8 cellular contexts compared by ENCODE assay signal in the genomic region with DNA sequence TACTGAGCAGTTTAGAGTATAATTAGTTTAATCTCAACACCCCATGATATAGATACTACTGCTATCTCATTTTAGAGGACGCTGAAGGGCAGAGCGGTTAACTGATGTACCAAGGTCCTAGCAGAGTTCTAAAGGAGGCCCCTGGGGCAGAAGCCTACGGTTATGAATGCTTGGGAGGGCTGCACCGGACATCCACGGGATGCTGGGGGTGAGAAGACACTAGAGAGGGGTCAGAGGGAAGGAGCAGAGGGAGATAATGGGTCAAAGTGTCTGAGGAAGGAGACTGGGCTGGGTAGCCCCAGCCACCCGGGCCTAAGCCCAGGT. TPM values are rescaled to one million over a fixed set of nuclear protein-coding genes. Genes with fewer than 3 reads are reported as not detected.
A peak's percentile ranks its signal among the peaks of the same experiment; 100 is the strongest.
DNase-seq lines count a peak whose midpoint lies in the region; ATAC-seq, FAIRE-seq and TF ChIP-seq lines count a peak whose summit lies in the region.

No MANE protein-coding gene starts in this region.

- H3K9ac ChIP-seq in Karpas-422 (ENCODE audit: low read length) (peak overlapping the region; percentile 97), H1 (replicated peaks in 1 of 4; ENCODE audit: extremely low read depth in 1 of 4, low read depth in 3 of 4, low read length in 3 of 4) (peak overlapping the region; percentile 38 to 77 (median 68))

- no peak overlapping the region for H2BK20ac ChIP-seq in H1 (ENCODE audit: low read length)

- no peak overlapping the region for H3K23ac ChIP-seq in H1 (ENCODE audit: insufficient read length)

- no peak overlapping the region for H4K5ac ChIP-seq in H1 (ENCODE audit: insufficient read length, low read depth, low read length)

- H2BK5ac ChIP-seq in H1 (ENCODE audit: low read depth, low read length) = 0 out of 2 replicates have a peak overlapping the region, but pooled peaks have one; percentile 78

- DNase-seq in GM12892 (ENCODE audit: insufficient read length) (peak; percentile 7), Karpas-422 (no peak), H1 (ENCODE audit: low read depth in 1 of 2, low spot score in 2 of 2) (no peak), pancreas (no peak), D721Med (ENCODE audit: insufficient read length, low spot score) (no peak), NCI-H187 treated with DMSO at 0.1 percent for 48 hours (lab: John Stamatoyannopoulos, UW) (no peak), NCI-H226 (no peak)
- DNase-seq in activated effector memory CD4-positive, alpha-beta T cell treated with anti-CD3 and anti-CD28 coated beads, Interleukin-2, amount 50 U/mL, for 16 hours = no peak

- H3K4me1 ChIP-seq in Karpas-422 (ENCODE audit: low read length) = peaks cover 26% of the 10 kb centered on the region
- H3K4me1 ChIP-seq in H1 (replicated peaks in 1 of 4; ENCODE audit: control insufficient read depth in 3 of 4, insufficient read depth in 4 of 4, low read length in 3 of 4) = peaks cover 0 to 3% (median 0%) of the 10 kb centered on the region in 4 experiments; a peak in 2 of 7 replicates
- peaks cover 0 to 10% (median 5%) of the 10 kb centered on the region in 3 donors for H3K4me1 ChIP-seq in pancreas

- FAIRE-seq in GM12892 (lab: Jason Lieb, UNC) (no peak), H1 (lab: Jason Lieb, UNC) (no peak), pancreas (lab: Jason Lieb, UNC) (no peak), D721Med (lab: Jason Lieb, UNC) (no peak)

- TF ChIP-seq POLR2A in GM12892 (IDR thresholded peaks at IDR 0.05; ENCODE audit: low read depth, low read length) (no peak), H1 (IDR thresholded peaks at IDR 0.05; ENCODE audit: control extremely low read depth in 1 of 2, low read depth in 2 of 2, low read length in 2 of 2) (no peak)

- H3K18ac ChIP-seq in H1 (ENCODE audit: extremely low read depth, low read length) = peak overlapping the region; percentile 90

- no peaks in the 10 kb centered on the region for H3K27me3 ChIP-seq in Karpas-422 (ENCODE audit: low read length)
- no peaks in the 10 kb centered on the region for H3K27me3 ChIP-seq in H1 (replicated peaks in 1 of 4; ENCODE audit: control insufficient read depth in 3 of 4, extremely low read depth in 1 of 4, insufficient read depth in 3 of 4, low read length in 3 of 4)
- H3K27me3 ChIP-seq in pancreas = no peaks in the 10 kb centered on the region

- no peak for TF ChIP-seq EP300 in H1 (IDR thresholded peaks at IDR 0.05; ENCODE audit: borderline replicate concordance in 1 of 2, low read depth in 2 of 2, low read length in 2 of 2)

- peak overlapping the region; percentile 48 for H3K56ac ChIP-seq in H1 (replicated peaks; ENCODE audit: insufficient read length, low read depth, low read length)

- TF ChIP-seq RAD21 in H1 (IDR thresholded peaks at IDR 0.05 in 1 of 2, conservative IDR thresholded peaks at IDR 0.05 in 1 of 2; ENCODE audit: low read depth in 2 of 2, low read length in 2 of 2) = no peak

- peak overlapping the region; percentile 79 for H3K14ac ChIP-seq in H1 (ENCODE audit: insufficient read length)

- peak overlapping the region; percentile 81; the same call in 1 of the 2 replicates for H2BK15ac ChIP-seq in H1 (ENCODE audit: low read length)

- H3K9me3 ChIP-seq in Karpas-422 (ENCODE audit: low read length) (no peaks in the 10 kb centered on the region), H1 (ENCODE audit: insufficient read depth in 2 of 2, low read depth in 1 of 2, low read length in 1 of 2) (no peaks in the 10 kb centered on the region), pancreas (no peaks in the 10 kb centered on the region)

- peak overlapping the region; percentile 94; the same call in 1 of the 2 replicates for H4K8ac ChIP-seq in H1 (ENCODE audit: extremely low read depth, insufficient read depth, low read length)

- peak overlapping the region; percentile 100 for H3K4me2 ChIP-seq in Karpas-422 (ENCODE audit: low read depth, low read length, poor library complexity, severe bottlenecking)
- H3K4me2 ChIP-seq in H1 (ENCODE audit: insufficient read depth in 1 of 2, low read depth in 2 of 2, low read length in 2 of 2) = peak overlapping the region; percentile 91 to 94

- peak overlapping the region; percentile 51 for H3K4ac ChIP-seq in H1 (replicated peaks; ENCODE audit: insufficient read length, low read depth, low read length)

- H3K4me3 ChIP-seq in Karpas-422 (ENCODE audit: low read length) (peak overlapping the region; percentile 87), H1 (ENCODE audit: extremely low read depth in 1 of 4, insufficient read depth in 2 of 4, low read depth in 3 of 4, low read length in 4 of 4) (peak overlapping the region; percentile 77 to 99 (median 94)), pancreas (peak overlapping the region; percentile 62 to 82 (median 75))

- 33% methylated on average over 6 of the region's 6 CpGs; no CpG with 5 or more reads in 1 of the 2 experiments for WGBS in H1 (ENCODE audit: extremely low coverage in 1 of 2, insufficient coverage in 1 of 2, insufficient read length in 1 of 2, insufficient replicate concordance in 2 of 2, low coverage in 1 of 2, low lambda C conversion rate in 2 of 2, missing lambda C conversion rate in 1 of 2), 2 experiments
- WGBS in pancreas, 2 donors = 46 to 56% methylated on average over 6 of the region's 6 CpGs

- H3K23me2 ChIP-seq in H1 (ENCODE audit: low read depth, low read length) = peaks cover 9% of the 10 kb centered on the region; the same call in 1 of the 2 replicates

- peak overlapping the region; percentile 60; the same call in 1 of the 2 replicates for H2BK12ac ChIP-seq in H1 (ENCODE audit: low read depth, low read length)

- H4K20me1 ChIP-seq in Karpas-422 (ENCODE audit: insufficient read depth, low read depth, low read length) (no peaks in the 10 kb centered on the region), H1 (replicated peaks in 1 of 2; ENCODE audit: control insufficient read depth in 1 of 2, insufficient read depth in 2 of 2, low read length in 2 of 2) (no peaks in the 10 kb centered on the region)

- no peak overlapping the region for H2AK5ac ChIP-seq in H1 (ENCODE audit: low read depth, low read length)

- CTCF ChIA-PET in H1 (lab: Charles Lee; ENCODE audit: partially characterized antibody) = no interaction called here

- H2AFZ ChIP-seq in Karpas-422 (ENCODE audit: low read length) (peak overlapping the region; percentile 82; the same call in 1 of the 2 replicates), H1 (ENCODE audit: low read length) (no peak overlapping the region; the same call in 1 of the 2 replicates)

- peaks cover 78% of the 10 kb centered on the region for H3K79me2 ChIP-seq in Karpas-422 (ENCODE audit: low read length)
- H3K79me2 ChIP-seq in H1 (ENCODE audit: control insufficient read depth in 1 of 2, insufficient read depth in 2 of 2, low read length in 2 of 2) = peaks cover 0 to 31% of the 10 kb centered on the region in 2 experiments; a peak in 3 of 4 replicates

- H3K36me3 ChIP-seq in Karpas-422 (ENCODE audit: insufficient read depth, low read length) (peaks cover 19% of the 10 kb centered on the region), H1 (ENCODE audit: control insufficient read depth in 2 of 4, insufficient read depth in 4 of 4, low read length in 3 of 4) (peaks cover 0 to 6% (median 3%) of the 10 kb centered on the region in 4 experiments; a peak in 3 of 8 replicates), pancreas (no peaks in the 10 kb centered on the region)

- no peaks in the 10 kb centered on the region for H3K9me2 ChIP-seq in Karpas-422 (replicated peaks; ENCODE audit: insufficient read depth, low read length)

- peak overlapping the region; percentile 25 for H4K91ac ChIP-seq in H1 (replicated peaks; ENCODE audit: insufficient read length, low read length)

- TF ChIP-seq CTCF in H1 (IDR thresholded peaks at IDR 0.05; ENCODE audit: control extremely low read depth in 1 of 3, insufficient read depth in 1 of 3, low read depth in 1 of 3, low read length in 3 of 3) (no peak), pancreas (IDR thresholded peaks at IDR 0.05) (no peak), D721Med (IDR thresholded peaks at IDR 0.05; ENCODE audit: insufficient read depth, missing control alignments) (no peak)

- H2BK120ac ChIP-seq in H1 (replicated peaks; ENCODE audit: low read depth, low read length) = no peak overlapping the region

- POLR2A ChIA-PET in H1 (lab: Charles Lee; ENCODE audit: partially characterized antibody) = interaction anchor here (1.9 kb wide), 1 partner anchor 47 kb away, joined by 4 read pairs; no protein-coding TSS in a partner anchor

- H3K79me1 ChIP-seq in H1 (ENCODE audit: low read depth, low read length) = no peaks in the 10 kb centered on the region

- ATAC-seq in pancreas = no peak

- H3K27ac ChIP-seq in Karpas-422 (ENCODE audit: low read length) (peak overlapping the region; percentile 74), H1 (ENCODE audit: low read depth, low read length) (0 out of 2 replicates have a peak overlapping the region, but pooled peaks have one; percentile 8), pancreas (peak overlapping the region in 1 of 4 donors; percentile 72)

- intact Hi-C loops in pancreas (cut with DNase I) = no loop called here

RNA-seq across cellular contexts. Expression of gene ACTR6, which starts 1.6 kb away (rescaled TPM):
- 26.4 TPM for polyA plus RNA-seq in GM12892 (2012; ENCODE audit: missing spikeins)
- total RNA-seq in Karpas-422 (2014; rRNA removed; shearing (Covaris generic); ENCODE audit: low replicate concordance) = 13.9 and 38.8 TPM in 2 replicates
- total RNA-seq in H1 (2021; fragmentation: NEBNext Ultra II Directional; extraction: Animal tissue kit (Norgen Biotek cat#: 25700)) = 36.8 and 38.1 TPM in 2 replicates
- polyA plus RNA-seq in H1 (2011; rRNA removed) (4.8 and 10.2 TPM in 2 replicates), pancreas (10 to 100 TPM in 1 of 2 donors, 1 to 10 TPM in 1; 5.0 to 10.4 TPM)
- 14.8 TPM for polyA plus RNA-seq in H1 (2011; cell fraction: cytosol; rRNA removed)
- 4.4 TPM for polyA plus RNA-seq in H1 (2011; cell fraction: nucleus; rRNA removed)
- polyA plus RNA-seq in H1 (2012, experiment 1 of 2) = 16.4 to 23.2 TPM (median 20.9 TPM) in 4 replicates
- 5.7 TPM for polyA plus RNA-seq in H1 (2012, experiment 2 of 2)
- 19.2 TPM for polyA plus RNA-seq in H1 (2013, experiment 1 of 2)
- 18.7 TPM for polyA plus RNA-seq in H1 (2013, experiment 2 of 2)
- 8.6 and 13.6 TPM in 2 replicates for polyA minus RNA-seq in H1 (2011; rRNA and poly(A)+ RNA removed)
- polyA minus RNA-seq in H1 (2011; cell fraction: cytosol; rRNA and poly(A)+ RNA removed) = 9.8 TPM
- polyA minus RNA-seq in H1 (2011; cell fraction: nucleus; rRNA and poly(A)+ RNA removed) = 19.8 TPM
- total RNA-seq in pancreas = 10 to 100 TPM in 2 of 6 donors, 1 to 10 TPM in 4; 3.8 to 14.4 (median 7.0) TPM

RNA-seq across cellular contexts. Expression of gene BLTP3B, which starts 56.3 kb away (rescaled TPM):
- 13.7 TPM for polyA plus RNA-seq in GM12892 (2012; ENCODE audit: missing spikeins)
- 14.1 and 17.3 TPM in 2 replicates for total RNA-seq in Karpas-422 (2014; rRNA removed; shearing (Covaris generic); ENCODE audit: low replicate concordance)
- total RNA-seq in H1 (2021; fragmentation: NEBNext Ultra II Directional; extraction: Animal tissue kit (Norgen Biotek cat#: 25700)) = 24.4 and 28.6 TPM in 2 replicates
- 5.7 and 7.0 TPM in 2 replicates for polyA plus RNA-seq in H1 (2011; rRNA removed)
- polyA plus RNA-seq in H1 (2011; cell fraction: cytosol; rRNA removed) = 11.3 TPM
- polyA plus RNA-seq in H1 (2011; cell fraction: nucleus; rRNA removed) = 6.7 TPM
- 6.6 to 14.0 TPM (median 8.0 TPM) in 4 replicates for polyA plus RNA-seq in H1 (2012, experiment 1 of 2)
- 0.93 TPM for polyA plus RNA-seq in H1 (2012, experiment 2 of 2)
- polyA plus RNA-seq in H1 (2013, experiment 1 of 2) = 12.1 TPM
- 11.6 TPM for polyA plus RNA-seq in H1 (2013, experiment 2 of 2)
- 38.0 and 67.7 TPM in 2 replicates for polyA minus RNA-seq in H1 (2011; rRNA and poly(A)+ RNA removed)
- 33.0 TPM for polyA minus RNA-seq in H1 (2011; cell fraction: cytosol; rRNA and poly(A)+ RNA removed)
- polyA minus RNA-seq in H1 (2011; cell fraction: nucleus; rRNA and poly(A)+ RNA removed) = 54.7 TPM
- total RNA-seq in pancreas = 10 to 100 TPM in 1 of 6 donors, 1 to 10 TPM in 5; 3.6 to 10.8 (median 5.2) TPM
- polyA plus RNA-seq in pancreas = 1 to 10 TPM; 2.0 to 5.6 TPM
